In genomic region chr10:50788951-50789904, GRCh38 we compare ENCODE assay signal across 8 cellular contexts. TPM values are rescaled to one million over a fixed set of nuclear protein-coding genes. Genes with fewer than 3 reads are reported as not detected.
DNase-seq lines count a peak whose midpoint lies in the region; ATAC-seq and TF ChIP-seq lines count a peak whose summit lies in the region.

No MANE protein-coding gene starts in this region.

- no peak overlapping the region for H3K4me3 ChIP-seq in cardiac muscle cell
- H3K4me3 ChIP-seq in PC-9 = no peak overlapping the region

- H2AFZ ChIP-seq in PC-9 = no peak overlapping the region

- H3K4me2 ChIP-seq in PC-9 = no peak overlapping the region

- intact Hi-C loops in cardiac septum (cut with DNase I) (loop anchor here (5.0 kb wide), 1 partner anchor 258 kb away; no protein-coding TSS in a partner anchor), PC-9 (cut with micrococcal nuclease; ENCODE audit: unreplicated experiment) (no loop called here), left cardiac atrium (cut with DNase I) (no loop called here)

- H3K4me1 ChIP-seq in cardiac muscle cell (ENCODE audit: low read depth) = no peaks in the 10 kb centered on the region
- no peaks in the 10 kb centered on the region for H3K4me1 ChIP-seq in PC-9 (replicated peaks; ENCODE audit: insufficient read depth)

- ATAC-seq in left cardiac atrium (peak; percentile 54 to 81), GM18520 (IDR thresholded peaks at IDR 0.05; ENCODE audit: unreplicated experiment) (no peak), HG03354 (IDR thresholded peaks at IDR 0.05; ENCODE audit: poor library complexity, severe bottlenecking, unreplicated experiment) (no peak)
- ATAC-seq in stimulated activated naive CD8-positive, alpha-beta T cell treated with anti-CD3 and anti-CD28 coated beads, Interleukin-15, Interleukin-2, amounts not matched to agents 100 U/mL and 50 U/mL, for 24 hours = no peak

- H3K79me2 ChIP-seq in PC-9 (ENCODE audit: low read depth) = no peaks in the 10 kb centered on the region

- no peaks in the 10 kb centered on the region for H3K9me2 ChIP-seq in PC-9 (ENCODE audit: insufficient read depth)

- H3K27ac ChIP-seq in cardiac muscle cell (no peak overlapping the region), PC-9 (no peak overlapping the region)

- DNase-seq in cardiac muscle cell (ENCODE audit: low read depth in 1 of 2, low spot score in 1 of 2) (peak; percentile 18 to 76), cardiac septum (ENCODE audit: low spot score) (no peak), PC-9 (peak in 1 of 2 experiments; percentile 47), left cardiac atrium (no peak), hippocampal formation (lab: John Stamatoyannopoulos, UW) (no peak)
- DNase-seq in stimulated activated naive CD8-positive, alpha-beta T cell treated with anti-CD3 and anti-CD28 coated beads, Interleukin-15, Interleukin-2, amounts not matched to agents 100 U/mL and 50 U/mL, for 24 hours = no peak

- no TSS peak for BruUV-seq in PC-9 (replicated peaks; lab: Mats Ljungman, UMichigan)

- H3K9me3 ChIP-seq in cardiac muscle cell (ENCODE audit: low read depth) (no peaks in the 10 kb centered on the region), PC-9 (ENCODE audit: insufficient read depth, low read depth) (no peaks in the 10 kb centered on the region)

- POLR2A ChIA-PET in PC-9 (lab: Charles Lee; ENCODE audit: unreplicated experiment) = no interaction called here

- no peaks in the 10 kb centered on the region for H3F3A ChIP-seq in PC-9 (ENCODE audit: insufficient read depth, low read depth)

- CTCF ChIA-PET in PC-9 (lab: Charles Lee) = no interaction called here

- H3K36me3 ChIP-seq in cardiac muscle cell = no peaks in the 10 kb centered on the region
- H3K36me3 ChIP-seq in PC-9 (ENCODE audit: low read depth) = no peaks in the 10 kb centered on the region

- H3K27me3 ChIP-seq in cardiac muscle cell (no peaks in the 10 kb centered on the region), PC-9 (ENCODE audit: insufficient read depth, low read depth) (no peaks in the 10 kb centered on the region)

- H4K20me1 ChIP-seq in PC-9 (ENCODE audit: insufficient read depth) = no peaks in the 10 kb centered on the region

- TF ChIP-seq CTCF in cardiac muscle cell (IDR thresholded peaks at IDR 0.05; ENCODE audit: low read depth, low read length) = peak; percentile 68
- TF ChIP-seq CTCF in PC-9 (conservative IDR thresholded peaks at IDR 0.05) = peak; percentile 76

RNA-seq across cellular contexts. Expression of gene ASAH2B, which starts 49.5 kb away (rescaled TPM):
- total RNA-seq in cardiac muscle cell = 3.4 and 6.6 TPM in 2 replicates
- polyA plus RNA-seq in cardiac muscle cell = 3.5 and 7.4 TPM in 2 replicates
- total RNA-seq in cardiac septum = 3.0 TPM
- 3.8 TPM in 2 replicates for total RNA-seq in PC-9 (2021)
- 1 to 10 TPM; 3.7 to 4.1 TPM for total RNA-seq in left cardiac atrium

Comparison
In these comparisons a context has a peak if more than half of its experiments do, and no peak if none do; other contexts are left out.
1. DNase-seq: peak in cardiac muscle cell (2 of 2); none in cardiac septum (single experiment), left cardiac atrium (single experiment), stimulated activated naive CD8-positive, alpha-beta T cell treated with anti-CD3 and anti-CD28 coated beads, Interleukin-15, Interleukin-2, amounts not matched to agents 100 U/mL and 50 U/mL, for 24 hours (single experiment) and hippocampal formation (0 of 2).
2. ATAC-seq: peak in left cardiac atrium (2 of 2); none in stimulated activated naive CD8-positive, alpha-beta T cell treated with anti-CD3 and anti-CD28 coated beads, Interleukin-15, Interleukin-2, amounts not matched to agents 100 U/mL and 50 U/mL, for 24 hours (single experiment), GM18520 (single experiment) and HG03354 (single experiment).